8 cellular contexts compared by ENCODE assay signal in genomic region chr1:183580281-183580682, GRCh38. TPM values are rescaled to one million over a fixed set of nuclear protein-coding genes. Genes with fewer than 3 reads are reported as not detected.
A peak's percentile ranks its signal among the peaks of the same experiment; 100 is the strongest.
DNase-seq lines count a peak whose midpoint lies in the region; ATAC-seq and TF ChIP-seq lines count a peak whose summit lies in the region.

No MANE protein-coding gene starts in this region.

- H3K9me3 ChIP-seq in Panc1 (ENCODE audit: control insufficient read depth, insufficient read depth, low read depth, low read length), result no peaks in the 10 kb centered on the region

- H3K4me3 Mint-ChIP-seq in activated CD4-positive, alpha-beta memory T cell treated with anti-CD3 and anti-CD28 coated beads, Interleukin-2, amount 10 ng/mL, durations not matched to agents 7 days and 5 days, result no peak overlapping the region
- H3K4me3 Mint-ChIP-seq in activated CD4-positive, alpha-beta memory T cell treated with anti-CD3 and anti-CD28 coated beads for 36 hours, result no peak overlapping the region
- H3K4me3 Mint-ChIP-seq in progenitor cell of endocrine pancreas (ENCODE audit: low read depth), result no peak overlapping the region

- intact Hi-C loops in activated CD4-positive, alpha-beta memory T cell treated with anti-CD3 and anti-CD28 coated beads for 36 hours (cut with micrococcal nuclease), result loop anchor here (1.0 kb wide), 1 partner anchor 11 kb away; no protein-coding TSS in a partner anchor
- intact Hi-C loops in Panc1 (cut with micrococcal nuclease; ENCODE audit: unreplicated experiment), result no loop called here

- CTCF ChIA-PET in activated CD4-positive, alpha-beta memory T cell treated with anti-CD3 and anti-CD28 coated beads, Interleukin-2, amount 10 ng/mL, durations not matched to agents 7 days and 5 days (lab: Charles Lee), result interaction anchor here (0.8 to 4.3 kb wide), 9 partner anchors 9 to 110 kb away, joined by 3 to 25 read pairs (median 4); partner anchors contain the start of gene NCF2
- CTCF ChIA-PET in activated CD4-positive, alpha-beta memory T cell treated with anti-CD3 and anti-CD28 coated beads for 36 hours (lab: Charles Lee), result interaction anchor here (0.7 to 1.6 kb wide), 5 partner anchors 10 to 298 kb away, joined by 3 to 6 read pairs (median 3); no protein-coding TSS in a partner anchor
- CTCF ChIA-PET in Panc1 (lab: Charles Lee), result interaction anchor here (0.7 kb wide), 1 partner anchor 88 kb away, joined by 4 read pairs; no protein-coding TSS in a partner anchor

- no peaks in the 10 kb centered on the region for H3K4me1 ChIP-seq in Panc1 (ENCODE audit: control insufficient read depth, insufficient read depth, low read length)

- peaks cover 26% of the 10 kb centered on the region for H3K4me1 Mint-ChIP-seq in activated CD4-positive, alpha-beta memory T cell treated with anti-CD3 and anti-CD28 coated beads, Interleukin-2, amount 10 ng/mL, durations not matched to agents 7 days and 5 days
- H3K4me1 Mint-ChIP-seq in activated CD4-positive, alpha-beta memory T cell treated with anti-CD3 and anti-CD28 coated beads for 36 hours (ENCODE audit: low read depth), result peaks cover 10% of the 10 kb centered on the region
- no peaks in the 10 kb centered on the region for H3K4me1 Mint-ChIP-seq in progenitor cell of endocrine pancreas (ENCODE audit: low read depth)

- H3K36me3 ChIP-seq in Panc1 (ENCODE audit: control insufficient read depth, insufficient read depth, low read length), result no peaks in the 10 kb centered on the region

- TF ChIP-seq POLR2A in erythroblast (IDR thresholded peaks at IDR 0.05; ENCODE audit: low read length) (no peak), GM18505 (IDR thresholded peaks at IDR 0.05; ENCODE audit: borderline replicate concordance, extremely low read depth, insufficient read depth, insufficient read length) (no peak)

- no peaks in the 10 kb centered on the region for H3K9me3 Mint-ChIP-seq in activated CD4-positive, alpha-beta memory T cell treated with anti-CD3 and anti-CD28 coated beads, Interleukin-2, amount 10 ng/mL, durations not matched to agents 7 days and 5 days
- H3K9me3 Mint-ChIP-seq in activated CD4-positive, alpha-beta memory T cell treated with anti-CD3 and anti-CD28 coated beads for 36 hours, result no peaks in the 10 kb centered on the region
- H3K9me3 Mint-ChIP-seq in progenitor cell of endocrine pancreas (ENCODE audit: low read depth), result no peaks in the 10 kb centered on the region

- in situ Hi-C loops in Panc1 (cut with HindIII; ENCODE audit: low pct_unique_long_range_greater_than_20kb, low sequenced_read_pairs), result no loop called here

- no peak; the same call in 1 of the 2 replicates for TF ChIP-seq CTCF in Panc1 (IDR thresholded peaks at IDR 0.05)
- peak; percentile 29 for TF ChIP-seq CTCF in progenitor cell of endocrine pancreas (IDR thresholded peaks at IDR 0.05; ENCODE audit: unreplicated experiment)

- no peaks in the 10 kb centered on the region for H3K27me3 ChIP-seq in Panc1 (ENCODE audit: control insufficient read depth, insufficient read depth, low read length)

- H3K27me3 Mint-ChIP-seq in activated CD4-positive, alpha-beta memory T cell treated with anti-CD3 and anti-CD28 coated beads, Interleukin-2, amount 10 ng/mL, durations not matched to agents 7 days and 5 days, result peaks cover 2% of the 10 kb centered on the region
- H3K27me3 Mint-ChIP-seq in activated CD4-positive, alpha-beta memory T cell treated with anti-CD3 and anti-CD28 coated beads for 36 hours, result no peaks in the 10 kb centered on the region
- H3K27me3 Mint-ChIP-seq in progenitor cell of endocrine pancreas, result no peaks in the 10 kb centered on the region

- no peak overlapping the region for H3K27ac ChIP-seq in Panc1 (ENCODE audit: low read length)

- DNase-seq in activated CD4-positive, alpha-beta memory T cell treated with anti-CD3 and anti-CD28 coated beads, Interleukin-2, amount 10 ng/mL, durations not matched to agents 7 days and 5 days, result peak; percentile 19
- DNase-seq in activated CD4-positive, alpha-beta memory T cell treated with anti-CD3 and anti-CD28 coated beads for 36 hours, result no peak
- DNase-seq in HT1080 (ENCODE audit: low read depth) (peak; percentile 34), Panc1 (ENCODE audit: low read depth, low spot score) (peak; percentile 33), erythroblast (lab: John Stamatoyannopoulos, UW) (peak; percentile 12 to 27), progenitor cell of endocrine pancreas (ENCODE audit: low spot score, unreplicated experiment) (no peak)

- peak; percentile 87 for ATAC-seq in Panc1
- no peak for ATAC-seq in GM18505 (IDR thresholded peaks at IDR 0.05; ENCODE audit: unreplicated experiment)
- no peak for ATAC-seq in GM21360 (IDR thresholded peaks at IDR 0.05; ENCODE audit: unreplicated experiment)

- POLR2A ChIA-PET in activated CD4-positive, alpha-beta memory T cell treated with anti-CD3 and anti-CD28 coated beads, Interleukin-2, amount 10 ng/mL, durations not matched to agents 7 days and 5 days (lab: Charles Lee), result interaction anchor here (0.8 to 2.1 kb wide), 9 partner anchors 9 to 471 kb away, joined by 3 to 17 read pairs (median 3); partner anchors contain the start of genes NCF2, SMG7 and TSEN15
- POLR2A ChIA-PET in activated CD4-positive, alpha-beta memory T cell treated with anti-CD3 and anti-CD28 coated beads for 36 hours (lab: Charles Lee), result interaction anchor here (0.5 to 0.6 kb wide), 2 partner anchors 10 to 112 kb away, joined by 3 read pairs; no protein-coding TSS in a partner anchor
- POLR2A ChIA-PET in Panc1 (lab: Charles Lee), result no interaction called here

- no TSS peak for BruUV-seq in Panc1 (replicated peaks; lab: Mats Ljungman, UMichigan)

- no peak overlapping the region for H3K4me3 ChIP-seq in Panc1 (ENCODE audit: low read depth in 2 of 2, low read length in 2 of 2)

- peak overlapping the region; percentile 79 for H3K27ac Mint-ChIP-seq in activated CD4-positive, alpha-beta memory T cell treated with anti-CD3 and anti-CD28 coated beads, Interleukin-2, amount 10 ng/mL, durations not matched to agents 7 days and 5 days
- no peak overlapping the region for H3K27ac Mint-ChIP-seq in activated CD4-positive, alpha-beta memory T cell treated with anti-CD3 and anti-CD28 coated beads for 36 hours
- H3K27ac Mint-ChIP-seq in progenitor cell of endocrine pancreas, result no peak overlapping the region

- peaks cover 11% of the 10 kb centered on the region for H3K36me3 Mint-ChIP-seq in activated CD4-positive, alpha-beta memory T cell treated with anti-CD3 and anti-CD28 coated beads, Interleukin-2, amount 10 ng/mL, durations not matched to agents 7 days and 5 days (ENCODE audit: low read depth)
- no peaks in the 10 kb centered on the region for H3K36me3 Mint-ChIP-seq in activated CD4-positive, alpha-beta memory T cell treated with anti-CD3 and anti-CD28 coated beads for 36 hours
- no peaks in the 10 kb centered on the region for H3K36me3 Mint-ChIP-seq in progenitor cell of endocrine pancreas (ENCODE audit: insufficient read depth)

RNA-seq across cellular contexts. Expression of gene NCF2, which starts 10.0 kb away (rescaled TPM):
- total RNA-seq in activated CD4-positive, alpha-beta memory T cell treated with anti-CD3 and anti-CD28 coated beads, Interleukin-2, amount 10 ng/mL, durations not matched to agents 7 days and 5 days, result 10 to 100 TPM; 21.5 to 23.0 TPM
- total RNA-seq in activated CD4-positive, alpha-beta memory T cell treated with anti-CD3 and anti-CD28 coated beads for 36 hours, result 1 to 10 TPM; 6.6 to 7.7 TPM
- total RNA-seq in HT1080 (2014; rRNA removed; shearing (Covaris generic)), result 4.4 and 5.4 TPM in 2 replicates
- polyA plus RNA-seq in HT1080 (2015; cell fraction: cytosol; rRNA removed), result 12.9 and 13.3 TPM in 2 replicates
- polyA plus RNA-seq in HT1080 (2015; cell fraction: nucleus; rRNA removed), result 8.4 and 17.5 TPM in 2 replicates
- total RNA-seq in Panc1 (2021; ENCODE audit: unreplicated experiment), result 0.10 TPM
- not detected for polyA plus RNA-seq in Panc1 (2012; ENCODE audit: insufficient read length)
- total RNA-seq in progenitor cell of endocrine pancreas, result 0.67 and 1.7 TPM in 2 replicates

RNA-seq across cellular contexts. Expression of gene ARPC5, which starts 55.3 kb away (rescaled TPM):
- total RNA-seq in activated CD4-positive, alpha-beta memory T cell treated with anti-CD3 and anti-CD28 coated beads, Interleukin-2, amount 10 ng/mL, durations not matched to agents 7 days and 5 days, result 100 to 1,000 TPM; 233 to 235 TPM
- total RNA-seq in activated CD4-positive, alpha-beta memory T cell treated with anti-CD3 and anti-CD28 coated beads for 36 hours, result 100 to 1,000 TPM; 158 to 161 TPM
- 279 and 293 TPM in 2 replicates for total RNA-seq in HT1080 (2014; rRNA removed; shearing (Covaris generic))
- polyA plus RNA-seq in HT1080 (2015; cell fraction: cytosol; rRNA removed), result 214 and 242 TPM in 2 replicates
- polyA plus RNA-seq in HT1080 (2015; cell fraction: nucleus; rRNA removed), result 106 and 109 TPM in 2 replicates
- total RNA-seq in Panc1 (2021; ENCODE audit: unreplicated experiment) (104 TPM), progenitor cell of endocrine pancreas (68.0 and 69.3 TPM in 2 replicates)
- polyA plus RNA-seq in Panc1 (2012; ENCODE audit: insufficient read length), result 163 TPM

Comparison
In these comparisons a context has a peak if more than half of its experiments do, and no peak if none do; other contexts are left out.
1. DNase-seq: peak in activated CD4-positive, alpha-beta memory T cell treated with anti-CD3 and anti-CD28 coated beads, Interleukin-2, amount 10 ng/mL, durations not matched to agents 7 days and 5 days (single experiment), HT1080 (single experiment), Panc1 (single experiment) and erythroblast (2 of 2); none in activated CD4-positive, alpha-beta memory T cell treated with anti-CD3 and anti-CD28 coated beads for 36 hours (single experiment) and progenitor cell of endocrine pancreas (single experiment).